ENCODE assay signal across 1 cellular context in the genomic region with DNA sequence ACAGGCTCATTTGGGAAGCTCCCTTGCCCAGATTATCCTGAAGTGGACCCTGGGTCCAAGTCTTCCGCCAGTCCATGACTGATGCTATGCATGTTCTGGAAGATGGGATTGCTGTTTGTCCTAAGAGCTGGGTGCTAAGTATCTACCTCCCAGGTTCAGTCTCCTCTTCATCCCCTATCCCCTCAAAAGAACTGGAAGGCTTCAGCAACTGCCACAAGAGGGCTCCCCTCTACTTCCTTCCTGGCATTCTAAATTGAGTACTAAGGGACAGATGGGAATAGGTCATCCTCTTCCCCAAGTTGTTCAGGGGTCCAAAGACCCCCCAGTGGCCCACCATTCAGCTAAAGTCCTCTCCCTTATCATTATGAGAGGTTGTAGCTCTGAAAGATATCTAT.
TF ChIP-seq lines count a peak whose summit lies in the region.

No MANE protein-coding gene starts in this region.

TF ChIP-seq in HepG2, 621 proteins besides CTCF, POLR2A, EP300 and RAD21:
- TF ChIP-seq STAG1 (CRISPR knock-in tag; IDR thresholded peaks at IDR 0.05) = peak; percentile 33; the same call in 1 of the 2 replicates
- no peak for TF ChIP-seq NR2F2 (IDR thresholded peaks at IDR 0.05; ENCODE audit: borderline replicate concordance, low read depth)
